In genomic region chr22:11066458-11067285, GRCh38 we compare ENCODE assay signal across 19 cellular contexts.
DNase-seq lines count a peak whose midpoint lies in the region; ATAC-seq and TF ChIP-seq lines count a peak whose summit lies in the region.
"Had no signal": no experiment of that assay in that cellular context is flagged by ENCODE, and none has a peak within 500 bp of the region (broad histone marks: within the 10 kb centered on the region; RNA-seq: fewer than 3 reads in every experiment).

No MANE protein-coding gene starts in this region.

- no peak overlapping the region for H3K27ac Mint-ChIP-seq in CD14-positive monocyte
- H3K27ac Mint-ChIP-seq: H9; progenitor cell of endocrine pancreas; T-helper 1 cell treated with Interleukin-12 subunit alpha and Interleukin-12 subunit beta and Interleukin-4 antibody, amounts not matched to agents 30 μg/mL and 1 μg/mL, for 36 hours had no signal

- no peak overlapping the region for H3K4me3 Mint-ChIP-seq in CD14-positive monocyte
- H3K4me3 Mint-ChIP-seq: T-helper 1 cell treated with Interleukin-12 subunit alpha and Interleukin-12 subunit beta and Interleukin-4 antibody, amounts not matched to agents 30 μg/mL and 1 μg/mL, for 36 hours had no signal

- H3K36me3 ChIP-seq in right atrium auricular region, result no peaks in the 10 kb centered on the region
- H3K36me3 ChIP-seq: breast epithelium, Peyer's patch had no signal

- no peaks in the 10 kb centered on the region for H3K4me1 ChIP-seq in right atrium auricular region
- H3K4me1 ChIP-seq: breast epithelium, Peyer's patch had no signal

- no peaks in the 10 kb centered on the region for H3K9me3 ChIP-seq in right atrium auricular region

- no peaks in the 10 kb centered on the region for H3K36me3 Mint-ChIP-seq in CD14-positive monocyte

- H3K27me3 ChIP-seq in right atrium auricular region, result no peaks in the 10 kb centered on the region
- H3K27me3 ChIP-seq: breast epithelium, Peyer's patch had no signal

- no peak overlapping the region for H3K27ac ChIP-seq in right atrium auricular region
- H3K27ac ChIP-seq: breast epithelium, Peyer's patch had no signal

- ATAC-seq in omental fat pad (ENCODE audit: low FRiP score) (peak; percentile 66), GM19452 (IDR thresholded peaks at IDR 0.05; ENCODE audit: unreplicated experiment) (no peak), HG03354 (IDR thresholded peaks at IDR 0.05; ENCODE audit: poor library complexity, severe bottlenecking, unreplicated experiment) (no peak)

- peaks cover 37 to 52% (median 46%) of the 10 kb centered on the region in 7 donors for H3K9me3 Mint-ChIP-seq in CD14-positive monocyte

- intact Hi-C loops in CD14-positive monocyte (cut with micrococcal nuclease), result no loop called here

- H3K4me1 Mint-ChIP-seq in CD14-positive monocyte, result no peaks in the 10 kb centered on the region
- H3K4me1 Mint-ChIP-seq: H9 had no signal

- H3K27me3 Mint-ChIP-seq in CD14-positive monocyte (ENCODE audit: low read depth in 3 of 3), result no peaks in the 10 kb centered on the region
- H3K27me3 Mint-ChIP-seq: progenitor cell of endocrine pancreas had no signal

- TF ChIP-seq CTCF in CD14-positive monocyte (IDR thresholded peaks at IDR 0.05) (no peak), LNCaP clone FGC (IDR thresholded peaks at IDR 0.05; ENCODE audit: control insufficient read depth, extremely low read depth, insufficient read depth) (no peak), right atrium auricular region (IDR thresholded peaks at IDR 0.05) (no peak), omental fat pad (IDR thresholded peaks at IDR 0.05) (no peak)

- peak overlapping the region; percentile 58 for H3K4me3 ChIP-seq in LNCaP clone FGC (ENCODE audit: low read depth, low read length)
- no peak overlapping the region for H3K4me3 ChIP-seq in right atrium auricular region
- H3K4me3 ChIP-seq: breast epithelium, Peyer's patch had no signal

- DNase-seq in CD14-positive monocyte (ENCODE audit: low spot score), result peak; percentile 50
- DNase-seq in LNCaP clone FGC (ENCODE audit: low read depth), result no peak
- DNase-seq in right atrium auricular region (ENCODE audit: low spot score), result peak; percentile 65
- no peak for DNase-seq in omental fat pad (ENCODE audit: low spot score)
- no peak for DNase-seq in activated T-cell treated with anti-CD3 and anti-CD28 coated beads, Interleukin-2, amount 50 U/mL, for 48 hours
- no peak for DNase-seq in amniotic stem cell (lab: John Stamatoyannopoulos, UW)
- DNase-seq: activated effector memory CD4-positive, alpha-beta T cell treated with anti-CD3 and anti-CD28 coated beads, Interleukin-2, amount 50 U/mL, for 16 hours; AML-193; EL; H9; hippocampal formation; NCI-H1048; stimulated activated CD4-positive, alpha-beta T cell treated with anti-CD3 and anti-CD28 coated beads, Interleukin-1b, Interleukin-23, amount 100 ng/mL, for 48 hours had no signal

Comparison
In these comparisons a context has a peak if more than half of its experiments do, and no peak if none do; other contexts are left out.
1. DNase-seq: peak in CD14-positive monocyte (single experiment) and right atrium auricular region (single experiment); none in LNCaP clone FGC (single experiment), omental fat pad (single experiment), activated T-cell treated with anti-CD3 and anti-CD28 coated beads, Interleukin-2, amount 50 U/mL, for 48 hours (0 of 2) and amniotic stem cell (single experiment).